In genomic region chr12:57520008-57520726, GRCh38 we compare ENCODE assay signal across 8 cellular contexts. TPM values are rescaled to one million over a fixed set of nuclear protein-coding genes. Genes with fewer than 3 reads are reported as not detected.
DNase-seq lines count a peak whose midpoint lies in the region; ATAC-seq lines count a peak whose summit lies in the region.

A gene with protein sequence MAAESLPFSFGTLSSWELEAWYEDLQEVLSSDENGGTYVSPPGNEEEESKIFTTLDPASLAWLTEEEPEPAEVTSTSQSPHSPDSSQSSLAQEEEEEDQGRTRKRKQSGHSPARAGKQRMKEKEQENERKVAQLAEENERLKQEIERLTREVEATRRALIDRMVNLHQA (minus strand): TSS chr12:57520514. CDS start chr12:57517406, 3,108 bp downstream.

- peaks cover 0 to 3% of the 10 kb centered on the region in 2 donors for H3K27me3 Mint-ChIP-seq in CD8-positive, alpha-beta memory T cell
- H3K27me3 Mint-ChIP-seq in memory B cell: no peaks in the 10 kb centered on the region

- no peaks in the 10 kb centered on the region for H3K9me3 ChIP-seq in CD8-positive, alpha-beta memory T cell (ENCODE audit: low read length)

- POLR2A ChIA-PET in CD8-positive, alpha-beta memory T cell (lab: Charles Lee): interaction anchor here (0.6 to 2.6 kb wide), 6 partner anchors 15 to 221 kb away, joined by 3 to 19 read pairs (median 6); partner anchors contain the start of genes ARHGAP9 and DCTN2

- peaks cover 52 to 69% (median 53%) of the 10 kb centered on the region in 3 donors for H3K4me1 Mint-ChIP-seq in CD8-positive, alpha-beta memory T cell
- peaks cover 42% of the 10 kb centered on the region for H3K4me1 Mint-ChIP-seq in memory B cell

- CTCF ChIA-PET in CD8-positive, alpha-beta memory T cell (lab: Charles Lee): interaction anchor here (1.2 to 2.3 kb wide), 5 partner anchors 43 to 61 kb away, joined by 3 to 12 read pairs (median 6); partner anchors contain the start of gene GLI1

- H3K9me3 Mint-ChIP-seq in CD8-positive, alpha-beta memory T cell: peaks cover 0 to 4% (median 0%) of the 10 kb centered on the region in 5 donors
- H3K9me3 Mint-ChIP-seq in memory B cell: no peaks in the 10 kb centered on the region

- H3K27ac ChIP-seq in CD8-positive, alpha-beta memory T cell (ENCODE audit: low read depth, low read length): peak within 1 kb of the TSS; percentile 99

- no peaks in the 10 kb centered on the region for H3K27me3 ChIP-seq in CD8-positive, alpha-beta memory T cell (ENCODE audit: insufficient read depth, low read length, poor library complexity, severe bottlenecking)

- ATAC-seq in GM21360 (IDR thresholded peaks at IDR 0.05; ENCODE audit: unreplicated experiment): peak; percentile 67
- ATAC-seq in memory B cell (ENCODE audit: low read depth): peak; percentile 73

- peak within 1 kb of the TSS; percentile 93 to 100 (median 99) for H3K27ac Mint-ChIP-seq in CD8-positive, alpha-beta memory T cell
- peak within 1 kb of the TSS; percentile 99 for H3K27ac Mint-ChIP-seq in memory B cell

- DNase-seq in CD8-positive, alpha-beta memory T cell: peak; percentile 99 to 100 (median 100)
- DNase-seq in HT1080 (ENCODE audit: low read depth) (peak; percentile 97), NOMO-1 (lab: John Stamatoyannopoulos, UW; ENCODE audit: unreplicated experiment in 2 of 2) (peak; percentile 39 to 97), memory B cell (ENCODE audit: low spot score in 2 of 2) (peak; percentile 97 to 99)
- DNase-seq in activated CD8-positive, alpha-beta memory T cell treated with anti-CD3 and anti-CD28 coated beads for 24 hours: peak; percentile 99
- peak; percentile 99 for DNase-seq in effector CD8-positive, alpha-beta T cell (lab: John Stamatoyannopoulos, UW)
- DNase-seq in stimulated activated CD8-positive, alpha-beta memory T cell treated with anti-CD3 and anti-CD28 coated beads, Interleukin-12 subunit alpha, Interleukin-12 subunit beta, amount 100 ng/mL, for 1 hour (ENCODE audit: low read depth): peak; percentile 99

- peaks cover 28% of the 10 kb centered on the region for H3K36me3 ChIP-seq in CD8-positive, alpha-beta memory T cell (ENCODE audit: insufficient read depth, low read length)

- H3K36me3 Mint-ChIP-seq in CD8-positive, alpha-beta memory T cell: peaks cover 0 to 65% (median 15%) of the 10 kb centered on the region in 3 donors
- H3K36me3 Mint-ChIP-seq in memory B cell: peaks cover 23% of the 10 kb centered on the region

- peak within 1 kb of the TSS; percentile 87 for H3K4me3 ChIP-seq in CD8-positive, alpha-beta memory T cell (ENCODE audit: low read length)

- H3K4me1 ChIP-seq in CD8-positive, alpha-beta memory T cell (ENCODE audit: insufficient read depth, low read length): peaks cover 54% of the 10 kb centered on the region

- H3K4me3 Mint-ChIP-seq in CD8-positive, alpha-beta memory T cell: peak within 1 kb of the TSS; percentile 96 to 100 (median 98)
- H3K4me3 Mint-ChIP-seq in memory B cell: peak within 1 kb of the TSS; percentile 97

RNA-seq across cellular contexts. Expression of the gene that starts here (rescaled TPM):
- total RNA-seq in CD8-positive, alpha-beta memory T cell: 10 to 100 TPM; 12.7 to 13.2 TPM
- 11.7 TPM for polyA plus RNA-seq in CD8-positive, alpha-beta memory T cell
- 11.8 and 12.7 TPM in 2 replicates for total RNA-seq in HT1080 (2014; rRNA removed; shearing (Covaris generic))
- 25.8 and 26.0 TPM in 2 replicates for polyA plus RNA-seq in HT1080 (2015; cell fraction: cytosol; rRNA removed)
- 46.7 and 48.9 TPM in 2 replicates for polyA plus RNA-seq in HT1080 (2015; cell fraction: nucleus; rRNA removed)

Comparison
In these comparisons a context has a peak if more than half of its experiments do, and no peak if none do; other contexts are left out.
1. Peak in every context shown above with its lines: DNase-seq, ATAC-seq, H3K4me3 ChIP-seq and H3K27ac ChIP-seq.